In genomic region chr10:99620713-99621453, GRCh38 we compare ENCODE assay signal across 1 cellular context.
A peak's percentile ranks its signal among the peaks of the same experiment; 100 is the strongest.
TF ChIP-seq lines count a peak whose summit lies in the region.

No MANE protein-coding gene starts in this region.

TF ChIP-seq in K562, 482 proteins besides CTCF, POLR2A, EP300 and RAD21 (continued from another document and continues in another):
- TF ChIP-seq E2F8 (IDR thresholded peaks at IDR 0.05; ENCODE audit: low read depth, partially characterized antibody): no peak
- TF ChIP-seq ZZZ3 (IDR thresholded peaks at IDR 0.05): no peak
- no peak for TF ChIP-seq ZNF609 (CRISPR knock-in tag; IDR thresholded peaks at IDR 0.05; ENCODE audit: borderline replicate concordance)
- no peak for TF ChIP-seq DLX4 (CRISPR knock-in tag; IDR thresholded peaks at IDR 0.05)
- peak in 1 of 2 experiments; percentile 50; a peak in 2 of 4 replicates for TF ChIP-seq RCOR1 (IDR thresholded peaks at IDR 0.05; ENCODE audit: borderline replicate concordance in 1 of 2, low read depth in 2 of 2, low read length in 2 of 2)
- TF ChIP-seq ELK1 (CRISPR knock-in tag; IDR thresholded peaks at IDR 0.05): no peak
- no peak for TF ChIP-seq TCF7 (IDR thresholded peaks at IDR 0.05; ENCODE audit: borderline replicate concordance)
- TF ChIP-seq RBM34 (IDR thresholded peaks at IDR 0.05; ENCODE audit: borderline replicate concordance, insufficient read depth, low read length): no peak
- no peak for TF ChIP-seq ZNF165 (CRISPR knock-in tag; IDR thresholded peaks at IDR 0.05; ENCODE audit: borderline replicate concordance)
- TF ChIP-seq CEBPG (CRISPR knock-in tag; IDR thresholded peaks at IDR 0.05): peak; percentile 86
- peak; percentile 82 to 85 for TF ChIP-seq CEBPG (tag; conservative IDR thresholded peaks at IDR 0.05 in 1 of 2, IDR thresholded peaks at IDR 0.05 in 1 of 2)
- TF ChIP-seq SMAD1 (IDR thresholded peaks at IDR 0.05; ENCODE audit: low read depth, low read length, partially characterized antibody): peak; percentile 48
- TF ChIP-seq HDAC8 (tag; IDR thresholded peaks at IDR 0.05): no peak
- TF ChIP-seq BCOR (IDR thresholded peaks at IDR 0.05): peak; percentile 32; the same call in 1 of the 2 replicates
- TF ChIP-seq NFATC3 (IDR thresholded peaks at IDR 0.05): no peak
- TF ChIP-seq GTF2A2 (tag; IDR thresholded peaks at IDR 0.05): no peak
- TF ChIP-seq, protein P1, sequence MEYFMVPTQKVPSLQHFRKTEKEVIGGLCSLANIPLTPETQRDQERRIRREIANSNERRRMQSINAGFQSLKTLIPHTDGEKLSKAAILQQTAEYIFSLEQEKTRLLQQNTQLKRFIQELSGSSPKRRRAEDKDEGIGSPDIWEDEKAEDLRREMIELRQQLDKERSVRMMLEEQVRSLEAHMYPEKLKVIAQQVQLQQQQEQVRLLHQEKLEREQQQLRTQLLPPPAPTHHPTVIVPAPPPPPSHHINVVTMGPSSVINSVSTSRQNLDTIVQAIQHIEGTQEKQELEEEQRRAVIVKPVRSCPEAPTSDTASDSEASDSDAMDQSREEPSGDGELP (CRISPR knock-in tag; IDR thresholded peaks at IDR 0.05; ENCODE audit: borderline replicate concordance): peak; percentile 84
- no peak for TF ChIP-seq FOXO4 (CRISPR knock-in tag; IDR thresholded peaks at IDR 0.05)
- TF ChIP-seq C11orf30 (IDR thresholded peaks at IDR 0.05; ENCODE audit: low read depth): peak; percentile 61
- no peak for TF ChIP-seq ZNF699 (CRISPR knock-in tag; IDR thresholded peaks at IDR 0.05; ENCODE audit: insufficient replicate concordance)
- TF ChIP-seq VEZF1 (CRISPR knock-in tag; IDR thresholded peaks at IDR 0.05): peak; percentile 72
- TF ChIP-seq NFXL1 (CRISPR knock-in tag; IDR thresholded peaks at IDR 0.05): no peak
- no peak for TF ChIP-seq MAFK (IDR thresholded peaks at IDR 0.05; ENCODE audit: low read length)
- peak; percentile 43 to 44; a peak in 3 of 4 replicates for TF ChIP-seq MAZ (CRISPR knock-in tag; conservative IDR thresholded peaks at IDR 0.05 in 1 of 2, IDR thresholded peaks at IDR 0.05 in 1 of 2)
- no peak for TF ChIP-seq ZSCAN29 (IDR thresholded peaks at IDR 0.05)
- TF ChIP-seq ZNF551 (CRISPR knock-in tag; IDR thresholded peaks at IDR 0.05): no peak
- no peak for TF ChIP-seq TRIM28 (IDR thresholded peaks at IDR 0.05)
- no peak for TF ChIP-seq HDGF (IDR thresholded peaks at IDR 0.05)
- 0 out of 2 replicates have a peak, but pooled peaks have one; percentile 34 for TF ChIP-seq ZBED1 (IDR thresholded peaks at IDR 0.05)
- TF ChIP-seq PTBP1 (IDR thresholded peaks at IDR 0.05; ENCODE audit: low read depth, low read length): no peak
- no peak for TF ChIP-seq ZNF174 (CRISPR knock-in tag; IDR thresholded peaks at IDR 0.05)
- no peak for TF ChIP-seq TARDBP (IDR thresholded peaks at IDR 0.05)
- no peak for TF ChIP-seq RHOXF2B (CRISPR knock-in tag; conservative IDR thresholded peaks at IDR 0.05)
- TF ChIP-seq CHD2 (IDR thresholded peaks at IDR 0.05; ENCODE audit: low read depth, low read length): peak; percentile 95
- TF ChIP-seq L3MBTL2 (IDR thresholded peaks at IDR 0.05): peak; percentile 94
- TF ChIP-seq ZNF282 (CRISPR knock-in tag; IDR thresholded peaks at IDR 0.05): no peak
- TF ChIP-seq, protein P2, sequence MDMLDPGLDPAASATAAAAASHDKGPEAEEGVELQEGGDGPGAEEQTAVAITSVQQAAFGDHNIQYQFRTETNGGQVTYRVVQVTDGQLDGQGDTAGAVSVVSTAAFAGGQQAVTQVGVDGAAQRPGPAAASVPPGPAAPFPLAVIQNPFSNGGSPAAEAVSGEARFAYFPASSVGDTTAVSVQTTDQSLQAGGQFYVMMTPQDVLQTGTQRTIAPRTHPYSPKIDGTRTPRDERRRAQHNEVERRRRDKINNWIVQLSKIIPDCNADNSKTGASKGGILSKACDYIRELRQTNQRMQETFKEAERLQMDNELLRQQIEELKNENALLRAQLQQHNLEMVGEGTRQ (CRISPR knock-in tag; IDR thresholded peaks at IDR 0.05): no peak
- TF ChIP-seq ZNF780A (CRISPR knock-in tag; IDR thresholded peaks at IDR 0.05): no peak
- TF ChIP-seq KDM5B (IDR thresholded peaks at IDR 0.05; ENCODE audit: insufficient replicate concordance, low read depth, low read length): no peak
- 0 out of 2 replicates have a peak, but pooled peaks have one; percentile 1 for TF ChIP-seq ARID3A (IDR thresholded peaks at IDR 0.05; ENCODE audit: borderline replicate concordance, low read depth, low read length)
- 0 out of 2 replicates have a peak, but pooled peaks have one; percentile 1 for TF ChIP-seq ZNF76 (CRISPR knock-in tag; IDR thresholded peaks at IDR 0.05; ENCODE audit: borderline replicate concordance)
- TF ChIP-seq FOXK2 (conservative IDR thresholded peaks at IDR 0.05 in 1 of 2, IDR thresholded peaks at IDR 0.05 in 1 of 2; ENCODE audit: low read depth in 2 of 2): no peak
- peak; percentile 94 for TF ChIP-seq ZFX (CRISPR knock-in tag; IDR thresholded peaks at IDR 0.05)
- TF ChIP-seq, protein P3, sequence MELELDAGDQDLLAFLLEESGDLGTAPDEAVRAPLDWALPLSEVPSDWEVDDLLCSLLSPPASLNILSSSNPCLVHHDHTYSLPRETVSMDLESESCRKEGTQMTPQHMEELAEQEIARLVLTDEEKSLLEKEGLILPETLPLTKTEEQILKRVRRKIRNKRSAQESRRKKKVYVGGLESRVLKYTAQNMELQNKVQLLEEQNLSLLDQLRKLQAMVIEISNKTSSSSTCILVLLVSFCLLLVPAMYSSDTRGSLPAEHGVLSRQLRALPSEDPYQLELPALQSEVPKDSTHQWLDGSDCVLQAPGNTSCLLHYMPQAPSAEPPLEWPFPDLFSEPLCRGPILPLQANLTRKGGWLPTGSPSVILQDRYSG (tag; conservative IDR thresholded peaks at IDR 0.05; ENCODE audit: low read depth): no peak
- TF ChIP-seq STAG1 (CRISPR knock-in tag; IDR thresholded peaks at IDR 0.05; ENCODE audit: borderline replicate concordance): no peak
- TF ChIP-seq MXD1 (CRISPR knock-in tag; IDR thresholded peaks at IDR 0.05; ENCODE audit: borderline replicate concordance, poor library complexity, severe bottlenecking): no peak
- no peak for TF ChIP-seq ZNF277 (CRISPR knock-in tag; IDR thresholded peaks at IDR 0.05; ENCODE audit: borderline replicate concordance)
- no peak for TF ChIP-seq SMAD2 (IDR thresholded peaks at IDR 0.05; ENCODE audit: low read depth, low read length)
